ENCODE assay signal across 8 cellular contexts in genomic region chr3:44198265-44198956, GRCh38. TPM values are rescaled to one million over a fixed set of nuclear protein-coding genes. Genes with fewer than 3 reads are reported as not detected.
DNase-seq lines count a peak whose midpoint lies in the region; ATAC-seq, FAIRE-seq and TF ChIP-seq lines count a peak whose summit lies in the region.

No MANE protein-coding gene starts in this region.

- no peak overlapping the region for H3K27ac ChIP-seq in astrocyte (ENCODE audit: low read depth, low read length)
- no peak overlapping the region for H3K27ac ChIP-seq in small intestine (ENCODE audit: low read depth in 1 of 2, low read length in 1 of 2)

- no peaks in the 10 kb centered on the region for H4K20me1 ChIP-seq in astrocyte (ENCODE audit: insufficient read depth, low read length)

- H3K36me3 Mint-ChIP-seq in astrocyte (ENCODE audit: low read depth, unreplicated experiment), result no peaks in the 10 kb centered on the region

- peak; percentile 55 for ATAC-seq in GM18909 (IDR thresholded peaks at IDR 0.05; ENCODE audit: poor library complexity, unreplicated experiment)
- no peak for ATAC-seq in GM21717 (IDR thresholded peaks at IDR 0.05; ENCODE audit: unreplicated experiment)

- H3K9me3 Mint-ChIP-seq in astrocyte (ENCODE audit: unreplicated experiment), result peaks cover 4% of the 10 kb centered on the region

- H3K27ac Mint-ChIP-seq in astrocyte (ENCODE audit: unreplicated experiment), result no peak overlapping the region

- TF ChIP-seq CTCF in astrocyte (IDR thresholded peaks at IDR 0.05; ENCODE audit: insufficient read depth, low read depth, low read length), result peak; percentile 92

- H3K36me3 ChIP-seq in astrocyte (ENCODE audit: insufficient read depth, low read length) (no peaks in the 10 kb centered on the region), small intestine (ENCODE audit: control insufficient read depth in 2 of 2, insufficient read depth in 2 of 2, low read length in 2 of 2) (no peaks in the 10 kb centered on the region)

- DNase-seq in AG08396 (ENCODE audit: low spot score) (peak; percentile 72), MV-4-11 (lab: John Stamatoyannopoulos, UW) (peak; percentile 57), T-helper 9 cell (peak; percentile 46), astrocyte (ENCODE audit: low read depth) (peak; percentile 44), hypothalamus (lab: John Stamatoyannopoulos, UW) (peak in 40 of 51 donors; percentile 2 to 83 (median 38)), small intestine (peak; percentile 94)

- H3K4me3 Mint-ChIP-seq in astrocyte (ENCODE audit: unreplicated experiment), result peak overlapping the region; percentile 14

- H3K4me3 ChIP-seq in astrocyte (ENCODE audit: insufficient read depth, low read depth, low read length) (no peak overlapping the region), small intestine (ENCODE audit: low read depth in 1 of 2, low read length in 2 of 2) (no peak overlapping the region)

- H3K9me3 ChIP-seq in astrocyte (ENCODE audit: insufficient read depth, low read depth, low read length) (no peaks in the 10 kb centered on the region), small intestine (ENCODE audit: control insufficient read depth, low read depth) (no peaks in the 10 kb centered on the region)

- H3K27me3 Mint-ChIP-seq in astrocyte (ENCODE audit: low read depth, unreplicated experiment), result peaks cover 4% of the 10 kb centered on the region

- H3K9ac ChIP-seq in astrocyte (ENCODE audit: low read length), result no peak overlapping the region

- H3K4me2 ChIP-seq in astrocyte (ENCODE audit: low read length), result peak overlapping the region; percentile 46

- H3K27me3 ChIP-seq in astrocyte (ENCODE audit: insufficient read depth, low read length) (peaks cover 4% of the 10 kb centered on the region), small intestine (ENCODE audit: control insufficient read depth in 2 of 2, insufficient read depth in 2 of 2, low read length in 2 of 2) (peaks cover 0 to 2% of the 10 kb centered on the region in 2 donors)

- FAIRE-seq in astrocyte (lab: Jason Lieb, UNC), result peak; percentile 34
- no peak for FAIRE-seq in small intestine (lab: Jason Lieb, UNC)

- WGBS in small intestine, 3 donors, result 4 to 9% (median 8%) methylated on average over 10 of the region's 10 CpGs

- H3K4me1 Mint-ChIP-seq in astrocyte (ENCODE audit: low read depth, unreplicated experiment), result no peaks in the 10 kb centered on the region

- no peak overlapping the region for H2AFZ ChIP-seq in astrocyte (ENCODE audit: low read depth, low read length)

- H3K4me1 ChIP-seq in astrocyte (ENCODE audit: insufficient read depth, low read length) (no peaks in the 10 kb centered on the region), small intestine (ENCODE audit: control insufficient read depth in 2 of 2, insufficient read depth in 1 of 2, low read depth in 1 of 2, low read length in 1 of 2) (peaks cover 0 to 4% of the 10 kb centered on the region in 2 donors)

- H3K79me2 ChIP-seq in astrocyte (ENCODE audit: insufficient read depth, low read length), result no peaks in the 10 kb centered on the region

RNA-seq across cellular contexts. Expression of gene TOPAZ1, which starts 43.3 kb away (rescaled TPM):
- not detected in 2 replicates for total RNA-seq in astrocyte
- polyA plus RNA-seq in small intestine, result not detected

Comparison
In these comparisons a context has a peak if more than half of its experiments do, and no peak if none do; other contexts are left out.
1. DNase-seq: peak in every context shown above with its lines; median percentile 94 in small intestine; 72 in AG08396; 57 in MV-4-11; 46 in T-helper 9 cell; 44 in astrocyte; 38 in hypothalamus.